Comparison of ENCODE assay signal across 10 cellular contexts in genomic region chr7:117791877-117792780, GRCh38.
DNase-seq lines count a peak whose midpoint lies in the region; ATAC-seq, FAIRE-seq and TF ChIP-seq lines count a peak whose summit lies in the region.
"Had no signal": no experiment of that assay in that cellular context is flagged by ENCODE, and none has a peak within 500 bp of the region (broad histone marks: within the 10 kb centered on the region; RNA-seq: fewer than 3 reads in every experiment).

No MANE protein-coding gene starts in this region.

- H3K27ac Mint-ChIP-seq in neural progenitor cell = no peak overlapping the region
- H3K27ac Mint-ChIP-seq: nephron had no signal

- peaks cover 2% of the 10 kb centered on the region for H3K27me3 Mint-ChIP-seq in neural progenitor cell (ENCODE audit: insufficient read depth, low read depth)

- no peak overlapping the region for H2AFZ ChIP-seq in neural progenitor cell (replicated peaks)

- H3K4me3 ChIP-seq in Jurkat, Clone E6-1 (ENCODE audit: low read length) = no peak overlapping the region
- no peak overlapping the region for H3K4me3 ChIP-seq in left lung
- H3K4me3 ChIP-seq in neural progenitor cell = no peak overlapping the region

- H3K4me1 ChIP-seq in left lung (no peaks in the 10 kb centered on the region), neural progenitor cell (peaks cover 8% of the 10 kb centered on the region)

- peaks cover 15% of the 10 kb centered on the region for H4K20me1 ChIP-seq in neural progenitor cell (ENCODE audit: low read depth)

- intact Hi-C loops in left lung (cut with DNase I) = no loop called here

- ATAC-seq in GM21717 (IDR thresholded peaks at IDR 0.05; ENCODE audit: unreplicated experiment) (peak; percentile 84), left lung (peak; percentile 80)

- H3K79me2 ChIP-seq in neural progenitor cell (ENCODE audit: low read depth) = peaks cover 23% of the 10 kb centered on the region

- H3K9ac ChIP-seq in neural progenitor cell = no peak overlapping the region

- H3K27me3 ChIP-seq in left lung (no peaks in the 10 kb centered on the region), neural progenitor cell (no peaks in the 10 kb centered on the region)

- no peak overlapping the region for H3K4me3 Mint-ChIP-seq in neural progenitor cell
- H3K4me3 Mint-ChIP-seq: nephron had no signal

- H3K9me3 Mint-ChIP-seq in neural progenitor cell = no peaks in the 10 kb centered on the region
- H3K9me3 Mint-ChIP-seq: nephron had no signal

- peaks cover 16% of the 10 kb centered on the region for H3K36me3 Mint-ChIP-seq in neural progenitor cell

- TF ChIP-seq CTCF in left lung (IDR thresholded peaks at IDR 0.05) (no peak), neural progenitor cell (IDR thresholded peaks at IDR 0.05) (no peak)

- peaks cover 5% of the 10 kb centered on the region for H3K4me1 Mint-ChIP-seq in neural progenitor cell
- H3K4me1 Mint-ChIP-seq: nephron had no signal

- no peak for TF ChIP-seq POLR2A in GM12892 (IDR thresholded peaks at IDR 0.05; ENCODE audit: low read depth, low read length)

- peak; percentile 83 for FAIRE-seq in GM12892 (lab: Jason Lieb, UNC)
- FAIRE-seq: colon had no signal

- no peak overlapping the region for H3K4me2 ChIP-seq in neural progenitor cell

- peaks cover 8% of the 10 kb centered on the region for H3F3A ChIP-seq in neural progenitor cell (ENCODE audit: low read depth)

- H3K27ac ChIP-seq in left lung (peak overlapping the region in 1 of 2 donors; percentile 49), neural progenitor cell (no peak overlapping the region)

- H3K36me3 ChIP-seq in left lung (no peaks in the 10 kb centered on the region), neural progenitor cell (peaks cover 4% of the 10 kb centered on the region)

- DNase-seq in GM12892 (ENCODE audit: insufficient read length) (no peak), left lung (no peak), NCI-H2196 treated with DMSO at 0.1 percent for 48 hours (lab: John Stamatoyannopoulos, UW; ENCODE audit: unreplicated experiment) (no peak), cerebellar cortex (ENCODE audit: low spot score) (no peak), NCI-H2081 (lab: John Stamatoyannopoulos, UW) (no peak), neural progenitor cell (ENCODE audit: low spot score) (no peak)
- DNase-seq in Jurkat, Clone E6-1 (ENCODE audit: low read depth, low spot score) = peak; percentile 11

- no peaks in the 10 kb centered on the region for H3K9me3 ChIP-seq in left lung
- no peaks in the 10 kb centered on the region for H3K9me3 ChIP-seq in neural progenitor cell (ENCODE audit: low read depth)
